In genomic region chr9:3548636-3549035, GRCh38 we compare ENCODE assay signal across 2 cellular contexts.
TF ChIP-seq lines count a peak whose summit lies in the region.

No MANE protein-coding gene starts in this region.

TF ChIP-seq in SK-N-SH, 30 proteins besides CTCF, POLR2A, EP300 and RAD21 (continued from another document):
- TF ChIP-seq RXRA (IDR thresholded peaks at IDR 0.05; ENCODE audit: borderline replicate concordance, low read depth) (no peak), POLR2AphosphoS5 (IDR thresholded peaks at IDR 0.05; ENCODE audit: low read depth, low read length) (no peak), NRF1 (IDR thresholded peaks at IDR 0.05; ENCODE audit: low read depth, low read length) (no peak), REST (IDR thresholded peaks at IDR 0.05; ENCODE audit: low read depth, low read length) (no peak), MXI1 (IDR thresholded peaks at IDR 0.05; ENCODE audit: low read depth, low read length) (no peak), SMC3 (IDR thresholded peaks at IDR 0.05; ENCODE audit: low read depth, low read length) (no peak)

TF ChIP-seq in SK-N-SH treated with all-trans-retinoic acid at 6 μM for 48 hours, 23 proteins besides CTCF, POLR2A, EP300 and RAD21 (continued from another document):
- TF ChIP-seq CSRNP3 (CRISPR knock-in tag; IDR thresholded peaks at IDR 0.05) (no peak), TSHZ2 (CRISPR knock-in tag; IDR thresholded peaks at IDR 0.05) (no peak)
